Comparison of ENCODE assay signal across 29 cellular contexts in the genomic region with DNA sequence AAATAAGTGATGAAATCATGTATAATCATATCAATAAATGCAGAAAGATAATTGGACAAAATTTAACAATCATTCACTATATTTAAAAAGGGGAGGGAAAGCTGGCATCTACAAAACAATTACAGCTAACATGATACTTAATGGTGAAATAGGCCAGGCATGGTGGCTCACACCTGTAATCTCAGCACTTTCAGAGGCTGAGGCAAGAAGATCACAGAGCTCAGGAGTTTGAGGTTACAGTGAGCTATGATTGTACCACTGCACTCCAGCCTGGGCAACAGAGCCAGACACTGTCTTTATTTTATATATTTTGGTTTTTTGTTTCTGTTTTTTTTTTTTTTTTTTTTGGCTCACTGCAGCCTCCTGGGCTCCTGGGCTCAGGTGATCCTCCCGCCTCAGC. TPM values are rescaled to one million over a fixed set of nuclear protein-coding genes. Genes with fewer than 3 reads are reported as not detected.
"Had no signal": no experiment of that assay in that cellular context is flagged by ENCODE, and none has a peak within 500 bp of the region (broad histone marks: within the 10 kb centered on the region; RNA-seq: fewer than 3 reads in every experiment).

No MANE protein-coding gene starts in this region.

- DNase-seq: activated B cell treated with CpG ODN at 0.5 μM for 24 hours; activated CD4-positive, alpha-beta memory T cell treated with anti-CD3 and anti-CD28 coated beads, Interleukin-2, amount 10 ng/mL, durations not matched to agents 7 days and 5 days; activated CD4-positive, alpha-beta T cell treated with anti-CD3 and anti-CD28 coated beads, Interleukin-2, amount 10 ng/mL, durations not matched to agents 7 days and 5 days; activated CD4-positive, alpha-beta T cell treated with anti-CD3 and anti-CD28 coated beads, Interleukin-2, amount 50 U/mL, for 4 hours; activated effector memory CD4-positive, alpha-beta T cell treated with anti-CD3 and anti-CD28 coated beads, Interleukin-2, amount 50 U/mL, for 16 hours; activated naive CD4-positive, alpha-beta T cell treated with anti-CD3 and anti-CD28 coated beads for 36 hours; activated T-cell treated with anti-CD3 and anti-CD28 coated beads, Interleukin-2, amount 50 U/mL, for 24 hours; amygdala; aorta; body of pancreas; caudate nucleus; cortex of kidney; dermis blood vessel endothelial cell; effector CD4-positive, alpha-beta T cell; effector memory CD8-positive, alpha-beta T cell; esophagus squamous epithelium; foreskin melanocyte; heart right ventricle; T-helper 1 cell; T-helper 17 cell; T1000; WERI-Rb-1 had no signal

- H3K4me3 Mint-ChIP-seq: activated B cell treated with CpG ODN at 0.5 μM for 24 hours; activated CD4-positive, alpha-beta memory T cell treated with anti-CD3 and anti-CD28 coated beads, Interleukin-2, amount 10 ng/mL, durations not matched to agents 7 days and 5 days; activated CD4-positive, alpha-beta T cell treated with anti-CD3 and anti-CD28 coated beads, Interleukin-2, amount 10 ng/mL, durations not matched to agents 7 days and 5 days; activated naive CD4-positive, alpha-beta T cell treated with anti-CD3 and anti-CD28 coated beads for 36 hours; activated naive CD8-positive, alpha-beta T cell; activated T-cell treated with anti-CD3 and anti-CD28 coated beads, Interleukin-2, amount 50 U/mL, for 24 hours; effector memory CD8-positive, alpha-beta T cell; T-helper 17 cell; T-helper 2 cell treated with Interferon-gamma antibody and Interleukin-4, amounts not matched to agents 5 μg/mL and 100 μg/mL, for 36 hours had no signal

- H3K27me3 ChIP-seq: body of pancreas, esophagus squamous epithelium, gastroesophageal sphincter, heart right ventricle had no signal

- H3K4me1 ChIP-seq: body of pancreas, esophagus squamous epithelium, gastroesophageal sphincter, heart right ventricle had no signal

- H3K4me3 ChIP-seq: body of pancreas, esophagus squamous epithelium, gastroesophageal sphincter, heart right ventricle had no signal

- H3K9me3 ChIP-seq: body of pancreas, esophagus squamous epithelium, gastroesophageal sphincter had no signal

- H3K27ac ChIP-seq: body of pancreas, epithelial cell of prostate, esophagus squamous epithelium, gastroesophageal sphincter, heart right ventricle, WERI-Rb-1 had no signal

- H3K9me3 Mint-ChIP-seq: activated naive CD4-positive, alpha-beta T cell treated with anti-CD3 and anti-CD28 coated beads for 36 hours had no signal

- H3K27me3 Mint-ChIP-seq: activated B cell treated with CpG ODN at 0.5 μM for 24 hours; activated CD4-positive, alpha-beta memory T cell treated with anti-CD3 and anti-CD28 coated beads, Interleukin-2, amount 10 ng/mL, durations not matched to agents 7 days and 5 days; activated CD4-positive, alpha-beta T cell treated with anti-CD3 and anti-CD28 coated beads, Interleukin-2, amount 10 ng/mL, durations not matched to agents 7 days and 5 days; activated naive CD8-positive, alpha-beta T cell; activated T-cell treated with anti-CD3 and anti-CD28 coated beads, Interleukin-2, amount 50 U/mL, for 24 hours; effector memory CD8-positive, alpha-beta T cell; T-helper 17 cell had no signal

- H3K27ac Mint-ChIP-seq: activated B cell treated with CpG ODN at 0.5 μM for 24 hours; activated CD4-positive, alpha-beta memory T cell treated with anti-CD3 and anti-CD28 coated beads, Interleukin-2, amount 10 ng/mL, durations not matched to agents 7 days and 5 days; activated CD4-positive, alpha-beta T cell treated with anti-CD3 and anti-CD28 coated beads, Interleukin-2, amount 10 ng/mL, durations not matched to agents 7 days and 5 days; activated naive CD4-positive, alpha-beta T cell treated with anti-CD3 and anti-CD28 coated beads for 36 hours; activated naive CD8-positive, alpha-beta T cell; activated T-helper 2 cell treated with anti-CD3 and anti-CD28 coated beads, Interferon-gamma antibody, Interleukin-2, Interleukin-4, amounts not matched to agents 10 μg/mL and 5 μg/mL and 100 μg/mL, durations not matched to agents 14 hours and 24 hours and 36 hours; T-helper 17 cell; T-helper 2 cell treated with Interferon-gamma antibody and Interleukin-4, amounts not matched to agents 5 μg/mL and 100 μg/mL, for 36 hours had no signal

- ATAC-seq: body of pancreas; effector memory CD8-positive, alpha-beta T cell; gastroesophageal sphincter; heart right ventricle; T-helper 17 cell had no signal

RNA-seq across cellular contexts. Expression of gene CYP1A1, which starts 41.6 kb away (rescaled TPM):
- total RNA-seq: fibroblast of villous mesenchyme had no signal
- polyA plus RNA-seq: fibroblast of lung had no signal
